1 cellular context compared by ENCODE assay signal in the genomic region with DNA sequence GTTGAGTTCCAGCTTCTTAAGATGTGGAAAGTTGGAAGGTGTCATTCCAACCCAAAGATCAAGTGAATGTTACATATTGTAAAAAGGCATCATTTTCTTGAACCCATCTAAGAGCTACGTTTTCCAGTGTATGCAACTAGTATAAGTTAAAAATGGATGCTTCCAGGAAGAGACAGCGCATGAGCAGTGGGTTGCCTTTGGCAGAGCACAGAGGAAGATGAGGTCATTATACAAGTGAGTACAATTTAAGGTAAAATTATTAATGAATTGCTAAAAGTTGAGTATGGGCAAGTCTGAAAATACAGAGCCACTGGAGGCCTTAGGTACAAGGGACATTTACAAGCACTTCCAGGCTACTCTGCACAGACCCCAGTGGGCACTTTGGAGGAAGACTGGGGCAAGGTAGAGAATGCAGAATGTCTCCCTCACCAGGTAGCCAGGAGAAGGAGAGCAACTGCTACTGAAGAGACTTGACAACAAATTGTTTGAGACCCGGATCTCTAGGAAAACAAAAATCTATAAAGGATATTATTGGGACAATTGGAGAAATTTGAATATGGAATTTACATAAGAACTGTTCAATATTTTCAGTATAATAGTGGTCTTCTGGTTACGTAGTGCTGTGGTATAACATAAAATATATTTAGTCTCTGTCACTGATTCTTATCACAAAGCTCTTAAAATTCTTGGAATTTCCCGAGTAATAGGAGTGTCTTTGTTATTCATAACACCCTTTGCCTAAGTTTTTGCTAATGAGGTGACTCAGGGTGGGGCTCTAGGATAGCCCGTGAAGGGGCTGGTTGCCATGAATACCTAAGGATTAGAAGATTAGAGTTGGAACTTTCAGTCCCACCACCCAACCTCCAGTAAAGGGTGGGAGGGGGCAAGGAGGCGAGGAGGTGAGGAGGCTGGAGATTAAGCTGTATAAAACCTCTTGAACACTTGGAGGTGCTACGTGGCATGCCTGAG.
A peak's percentile ranks its signal among the peaks of the same experiment; 100 is the strongest.
TF ChIP-seq lines count a peak whose summit lies in the region.

No MANE protein-coding gene starts in this region.

TF ChIP-seq in GM23338, 12 proteins besides CTCF, POLR2A, EP300 and RAD21:
- TF ChIP-seq, protein P1, sequence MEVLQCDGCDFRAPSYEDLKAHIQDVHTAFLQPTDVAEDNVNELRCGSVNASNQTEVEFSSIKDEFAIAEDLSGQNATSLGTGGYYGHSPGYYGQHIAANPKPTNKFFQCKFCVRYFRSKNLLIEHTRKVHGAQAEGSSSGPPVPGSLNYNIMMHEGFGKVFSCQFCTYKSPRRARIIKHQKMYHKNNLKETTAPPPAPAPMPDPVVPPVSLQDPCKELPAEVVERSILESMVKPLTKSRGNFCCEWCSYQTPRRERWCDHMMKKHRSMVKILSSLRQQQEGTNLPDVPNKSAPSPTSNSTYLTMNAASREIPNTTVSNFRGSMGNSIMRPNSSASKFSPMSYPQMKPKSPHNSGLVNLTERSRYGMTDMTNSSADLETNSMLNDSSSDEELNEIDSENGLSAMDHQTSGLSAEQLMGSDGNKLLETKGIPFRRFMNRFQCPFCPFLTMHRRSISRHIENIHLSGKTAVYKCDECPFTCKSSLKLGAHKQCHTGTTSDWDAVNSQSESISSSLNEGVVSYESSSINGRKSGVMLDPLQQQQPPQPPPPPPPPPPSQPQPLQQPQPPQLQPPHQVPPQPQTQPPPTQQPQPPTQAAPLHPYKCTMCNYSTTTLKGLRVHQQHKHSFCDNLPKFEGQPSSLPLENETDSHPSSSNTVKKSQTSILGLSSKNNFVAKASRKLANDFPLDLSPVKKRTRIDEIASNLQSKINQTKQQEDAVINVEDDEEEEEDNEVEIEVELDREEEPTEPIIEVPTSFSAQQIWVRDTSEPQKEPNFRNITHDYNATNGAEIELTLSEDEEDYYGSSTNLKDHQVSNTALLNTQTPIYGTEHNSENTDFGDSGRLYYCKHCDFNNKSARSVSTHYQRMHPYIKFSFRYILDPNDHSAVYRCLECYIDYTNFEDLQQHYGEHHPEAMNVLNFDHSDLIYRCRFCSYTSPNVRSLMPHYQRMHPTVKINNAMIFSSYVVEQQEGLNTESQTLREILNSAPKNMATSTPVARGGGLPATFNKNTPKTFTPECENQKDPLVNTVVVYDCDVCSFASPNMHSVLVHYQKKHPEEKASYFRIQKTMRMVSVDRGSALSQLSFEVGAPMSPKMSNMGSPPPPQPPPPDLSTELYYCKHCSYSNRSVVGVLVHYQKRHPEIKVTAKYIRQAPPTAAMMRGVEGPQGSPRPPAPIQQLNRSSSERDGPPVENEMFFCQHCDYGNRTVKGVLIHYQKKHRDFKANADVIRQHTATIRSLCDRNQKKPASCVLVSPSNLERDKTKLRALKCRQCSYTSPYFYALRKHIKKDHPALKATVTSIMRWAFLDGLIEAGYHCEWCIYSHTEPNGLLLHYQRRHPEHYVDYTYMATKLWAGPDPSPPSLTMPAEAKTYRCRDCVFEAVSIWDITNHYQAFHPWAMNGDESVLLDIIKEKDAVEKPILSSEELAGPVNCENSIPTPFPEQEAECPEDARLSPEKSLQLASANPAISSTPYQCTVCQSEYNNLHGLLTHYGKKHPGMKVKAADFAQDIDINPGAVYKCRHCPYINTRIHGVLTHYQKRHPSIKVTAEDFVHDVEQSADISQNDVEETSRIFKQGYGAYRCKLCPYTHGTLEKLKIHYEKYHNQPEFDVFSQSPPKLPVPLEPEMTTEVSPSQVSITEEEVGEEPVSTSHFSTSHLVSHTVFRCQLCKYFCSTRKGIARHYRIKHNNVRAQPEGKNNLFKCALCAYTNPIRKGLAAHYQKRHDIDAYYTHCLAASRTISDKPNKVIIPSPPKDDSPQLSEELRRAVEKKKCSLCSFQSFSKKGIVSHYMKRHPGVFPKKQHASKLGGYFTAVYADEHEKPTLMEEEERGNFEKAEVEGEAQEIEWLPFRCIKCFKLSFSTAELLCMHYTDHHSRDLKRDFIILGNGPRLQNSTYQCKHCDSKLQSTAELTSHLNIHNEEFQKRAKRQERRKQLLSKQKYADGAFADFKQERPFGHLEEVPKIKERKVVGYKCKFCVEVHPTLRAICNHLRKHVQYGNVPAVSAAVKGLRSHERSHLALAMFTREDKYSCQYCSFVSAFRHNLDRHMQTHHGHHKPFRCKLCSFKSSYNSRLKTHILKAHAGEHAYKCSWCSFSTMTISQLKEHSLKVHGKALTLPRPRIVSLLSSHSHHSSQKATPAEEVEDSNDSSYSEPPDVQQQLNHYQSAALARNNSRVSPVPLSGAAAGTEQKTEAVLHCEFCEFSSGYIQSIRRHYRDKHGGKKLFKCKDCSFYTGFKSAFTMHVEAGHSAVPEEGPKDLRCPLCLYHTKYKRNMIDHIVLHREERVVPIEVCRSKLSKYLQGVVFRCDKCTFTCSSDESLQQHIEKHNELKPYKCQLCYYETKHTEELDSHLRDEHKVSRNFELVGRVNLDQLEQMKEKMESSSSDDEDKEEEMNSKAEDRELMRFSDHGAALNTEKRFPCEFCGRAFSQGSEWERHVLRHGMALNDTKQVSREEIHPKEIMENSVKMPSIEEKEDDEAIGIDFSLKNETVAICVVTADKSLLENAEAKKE (CRISPR knock-in tag; IDR thresholded peaks at IDR 0.05), result peak; percentile 29; the same call in 1 of the 2 replicates
- TF ChIP-seq, protein P2, sequence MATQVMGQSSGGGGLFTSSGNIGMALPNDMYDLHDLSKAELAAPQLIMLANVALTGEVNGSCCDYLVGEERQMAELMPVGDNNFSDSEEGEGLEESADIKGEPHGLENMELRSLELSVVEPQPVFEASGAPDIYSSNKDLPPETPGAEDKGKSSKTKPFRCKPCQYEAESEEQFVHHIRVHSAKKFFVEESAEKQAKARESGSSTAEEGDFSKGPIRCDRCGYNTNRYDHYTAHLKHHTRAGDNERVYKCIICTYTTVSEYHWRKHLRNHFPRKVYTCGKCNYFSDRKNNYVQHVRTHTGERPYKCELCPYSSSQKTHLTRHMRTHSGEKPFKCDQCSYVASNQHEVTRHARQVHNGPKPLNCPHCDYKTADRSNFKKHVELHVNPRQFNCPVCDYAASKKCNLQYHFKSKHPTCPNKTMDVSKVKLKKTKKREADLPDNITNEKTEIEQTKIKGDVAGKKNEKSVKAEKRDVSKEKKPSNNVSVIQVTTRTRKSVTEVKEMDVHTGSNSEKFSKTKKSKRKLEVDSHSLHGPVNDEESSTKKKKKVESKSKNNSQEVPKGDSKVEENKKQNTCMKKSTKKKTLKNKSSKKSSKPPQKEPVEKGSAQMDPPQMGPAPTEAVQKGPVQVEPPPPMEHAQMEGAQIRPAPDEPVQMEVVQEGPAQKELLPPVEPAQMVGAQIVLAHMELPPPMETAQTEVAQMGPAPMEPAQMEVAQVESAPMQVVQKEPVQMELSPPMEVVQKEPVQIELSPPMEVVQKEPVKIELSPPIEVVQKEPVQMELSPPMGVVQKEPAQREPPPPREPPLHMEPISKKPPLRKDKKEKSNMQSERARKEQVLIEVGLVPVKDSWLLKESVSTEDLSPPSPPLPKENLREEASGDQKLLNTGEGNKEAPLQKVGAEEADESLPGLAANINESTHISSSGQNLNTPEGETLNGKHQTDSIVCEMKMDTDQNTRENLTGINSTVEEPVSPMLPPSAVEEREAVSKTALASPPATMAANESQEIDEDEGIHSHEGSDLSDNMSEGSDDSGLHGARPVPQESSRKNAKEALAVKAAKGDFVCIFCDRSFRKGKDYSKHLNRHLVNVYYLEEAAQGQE (IDR thresholded peaks at IDR 0.05; ENCODE audit: unreplicated experiment), result no peak
TF ChIP-seq in GM23338: peak in this region for 1.
